Comparison of ENCODE assay signal across 20 cellular contexts in genomic region chr3:77446084-77446483, GRCh38.
"Had no signal": no experiment of that assay in that cellular context is flagged by ENCODE, and none has a peak within 500 bp of the region (broad histone marks: within the 10 kb centered on the region; RNA-seq: fewer than 3 reads in every experiment).

No MANE protein-coding gene starts in this region.

- H3K27ac ChIP-seq: SJSA1, SK-N-MC had no signal

- H3K9me3 ChIP-seq: SJSA1 had no signal

- H3K4me1 ChIP-seq: SJSA1 had no signal

- DNase-seq: KBM-7, MM.1S, NCI-H1092 treated with DMSO at 0.1 percent for 48 hours, NCI-H1436, NCI-H187, NCI-H2029, NCI-H2081 treated with DMSO at 0.1 percent for 48 hours, NCI-H2171, NCI-H226, NCI-H446, NCI-H510A, NCI-H524 treated with DMSO at 0.1 percent for 48 hours, NCI-H774, Right ventricle myocardium superior, RPMI8226, SIG-M5 had no signal

- H3K4me1 Mint-ChIP-seq: IgD-negative memory B cell had no signal

- H3K4me3 Mint-ChIP-seq: IgD-negative memory B cell had no signal

- H3K36me3 Mint-ChIP-seq: IgD-negative memory B cell had no signal

- H3K36me3 ChIP-seq: SJSA1 had no signal

- FAIRE-seq: RCC 7860 had no signal

- H3K27me3 ChIP-seq: SJSA1 had no signal

- H3K27ac Mint-ChIP-seq: IgD-negative memory B cell had no signal

- H3K4me3 ChIP-seq: SJSA1, SK-N-MC had no signal

- H3K27me3 Mint-ChIP-seq: IgD-negative memory B cell had no signal
